ENCODE assay signal across 21 cellular contexts in genomic region chr21:44627181-44627822, GRCh38. TPM values are rescaled to one million over a fixed set of nuclear protein-coding genes. Genes with fewer than 3 reads are reported as not detected.
"Had no signal": no experiment of that assay in that cellular context is flagged by ENCODE, and none has a peak within 500 bp of the region (broad histone marks: within the 10 kb centered on the region; RNA-seq: fewer than 3 reads in every experiment).

No MANE protein-coding gene starts in this region.

RNA-seq across cellular contexts. Expression of gene KRTAP10-9, which starts 0.4 kb away (rescaled TPM):
- total RNA-seq: dorsolateral prefrontal cortex, endodermal cell, esophagus mucosa, gastrocnemius medialis, glomerular endothelial cell, heart left ventricle, hepatocyte, kidney epithelial cell, left cardiac atrium, left lung, lung microvascular endothelial cell, mesothelial cell of epicardium, mucosa of descending colon, omental fat pad, prostate gland, right atrium auricular region, sciatic nerve, smooth muscle cell, testis, urinary bladder had no signal
- polyA plus RNA-seq: heart left ventricle, hepatocyte, neural cell, smooth muscle cell, urinary bladder had no signal

RNA-seq across cellular contexts. Expression of gene KRTAP10-10, which starts 9.9 kb away (rescaled TPM):
- total RNA-seq: dorsolateral prefrontal cortex, endodermal cell, esophagus mucosa, gastrocnemius medialis, glomerular endothelial cell, heart left ventricle, hepatocyte, kidney epithelial cell, left cardiac atrium, left lung, lung microvascular endothelial cell, mesothelial cell of epicardium, mucosa of descending colon, omental fat pad, prostate gland, right atrium auricular region, sciatic nerve, smooth muscle cell, testis, urinary bladder had no signal
- polyA plus RNA-seq: heart left ventricle, hepatocyte, neural cell, smooth muscle cell, urinary bladder had no signal

RNA-seq across cellular contexts. Expression of gene KRTAP10-8, which starts 15.4 kb away (rescaled TPM):
- total RNA-seq: dorsolateral prefrontal cortex, endodermal cell, esophagus mucosa, gastrocnemius medialis, glomerular endothelial cell, heart left ventricle, hepatocyte, kidney epithelial cell, left cardiac atrium, left lung, lung microvascular endothelial cell, mesothelial cell of epicardium, mucosa of descending colon, omental fat pad, prostate gland, right atrium auricular region, sciatic nerve, smooth muscle cell, testis, urinary bladder had no signal
- polyA plus RNA-seq: heart left ventricle, hepatocyte, neural cell, smooth muscle cell, urinary bladder had no signal

RNA-seq across cellular contexts. Expression of gene KRTAP10-11, which starts 18.9 kb away (rescaled TPM):
- total RNA-seq: dorsolateral prefrontal cortex, endodermal cell, esophagus mucosa, gastrocnemius medialis, glomerular endothelial cell, heart left ventricle, hepatocyte, kidney epithelial cell, left cardiac atrium, left lung, lung microvascular endothelial cell, mesothelial cell of epicardium, mucosa of descending colon, omental fat pad, prostate gland, right atrium auricular region, sciatic nerve, smooth muscle cell, urinary bladder had no signal
- polyA plus RNA-seq: heart left ventricle, hepatocyte, neural cell, smooth muscle cell, urinary bladder had no signal

RNA-seq across cellular contexts. Expression of gene KRTAP10-7, which starts 26.9 kb away (rescaled TPM):
- total RNA-seq: dorsolateral prefrontal cortex, endodermal cell, esophagus mucosa, gastrocnemius medialis, glomerular endothelial cell, heart left ventricle, hepatocyte, kidney epithelial cell, left cardiac atrium, left lung, lung microvascular endothelial cell, mesothelial cell of epicardium, mucosa of descending colon, omental fat pad, prostate gland, right atrium auricular region, sciatic nerve, smooth muscle cell, urinary bladder had no signal
- polyA plus RNA-seq: heart left ventricle, hepatocyte, neural cell, smooth muscle cell, urinary bladder had no signal
